In the genomic region with DNA sequence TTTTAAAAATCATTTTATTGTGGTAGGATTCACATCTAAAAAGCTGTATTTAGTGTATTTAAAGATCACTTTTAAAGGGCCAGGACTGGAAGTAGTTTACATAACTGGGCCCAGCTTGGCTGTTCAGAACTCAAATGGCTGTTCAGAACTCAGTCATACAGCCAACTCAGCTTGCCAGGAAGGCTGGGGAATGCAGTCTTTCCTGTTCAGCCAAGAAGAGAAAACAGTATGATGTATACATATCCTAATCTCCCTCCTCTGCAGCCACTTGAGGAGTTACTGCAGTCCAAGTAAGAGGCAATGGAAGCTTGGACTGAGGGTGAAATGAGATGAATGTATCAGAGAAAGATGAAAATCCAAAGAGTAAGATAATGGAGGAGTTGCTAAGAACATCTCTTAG, we compare ENCODE assay signal across 10 cellular contexts. TPM values are rescaled to one million over a fixed set of nuclear protein-coding genes. Genes with fewer than 3 reads are reported as not detected.
A peak's percentile ranks its signal among the peaks of the same experiment; 100 is the strongest.
DNase-seq lines count a peak whose midpoint lies in the region; ATAC-seq and TF ChIP-seq lines count a peak whose summit lies in the region.
"Had no signal": no experiment of that assay in that cellular context is flagged by ENCODE, and none has a peak within 500 bp of the region (broad histone marks: within the 10 kb centered on the region; RNA-seq: fewer than 3 reads in every experiment).

No MANE protein-coding gene starts in this region.

- intact Hi-C loops in upper lobe of right lung (cut with DNase I): no loop called here

- H3K36me3 ChIP-seq in upper lobe of right lung: peaks cover 7% of the 10 kb centered on the region

- ATAC-seq in upper lobe of right lung: peak; percentile 95
- ATAC-seq: A549 had no signal

- H3K27ac ChIP-seq in upper lobe of right lung: peak overlapping the region; percentile 34
- H3K27ac ChIP-seq: A549 had no signal

- H3K4me3 ChIP-seq in epithelial cell of esophagus (ENCODE audit: low read length): no peak overlapping the region
- H3K4me3 ChIP-seq in upper lobe of right lung: no peak overlapping the region
- H3K4me3 ChIP-seq: A549 had no signal

- TF ChIP-seq CTCF in epithelial cell of esophagus (IDR thresholded peaks at IDR 0.05; ENCODE audit: insufficient read depth, low read depth, low read length, missing control alignments): no peak
- TF ChIP-seq CTCF in upper lobe of right lung (IDR thresholded peaks at IDR 0.05): no peak

- DNase-seq in NCI-H2029 (lab: John Stamatoyannopoulos, UW) (peak; percentile 17), NCI-H2029 treated with DMSO at 0.1 percent for 48 hours (lab: John Stamatoyannopoulos, UW) (no peak), epithelial cell of esophagus (ENCODE audit: low read depth) (peak; percentile 95), left kidney (ENCODE audit: low read depth, low spot score) (peak; percentile 62), upper lobe of right lung (no peak), HUDEP-2 (lab: John Stamatoyannopoulos, UW; ENCODE audit: unreplicated experiment in 76 of 76) (no peak), hepatic stellate cell (ENCODE audit: low spot score) (no peak)
- DNase-seq in activated naive CD4-positive, alpha-beta T cell treated with Interleukin-2 at 50 U/mL for 16 hours: no peak
- DNase-seq: effector CD4-positive, alpha-beta T cell had no signal

- no peaks in the 10 kb centered on the region for H3K9me3 ChIP-seq in upper lobe of right lung
- H3K9me3 ChIP-seq: A549 had no signal

- no peaks in the 10 kb centered on the region for H3K27me3 ChIP-seq in upper lobe of right lung

- H3K4me1 ChIP-seq in upper lobe of right lung: peaks cover 62% of the 10 kb centered on the region

RNA-seq across cellular contexts. Expression of a gene that starts 24.6 kb away (rescaled TPM):
- 463 TPM for total RNA-seq in upper lobe of right lung

Comparison
In these comparisons a context has a peak if more than half of its experiments do, and no peak if none do; other contexts are left out.
1. DNase-seq: peak in NCI-H2029 (single experiment), epithelial cell of esophagus (single experiment) and left kidney (single experiment); none in NCI-H2029 treated with DMSO at 0.1 percent for 48 hours (single experiment), upper lobe of right lung (single experiment), activated naive CD4-positive, alpha-beta T cell treated with Interleukin-2 at 50 U/mL for 16 hours (single experiment), HUDEP-2 (0 of 76) and hepatic stellate cell (single experiment).